Comparison of ENCODE assay signal across 1 cellular context in the genomic region with DNA sequence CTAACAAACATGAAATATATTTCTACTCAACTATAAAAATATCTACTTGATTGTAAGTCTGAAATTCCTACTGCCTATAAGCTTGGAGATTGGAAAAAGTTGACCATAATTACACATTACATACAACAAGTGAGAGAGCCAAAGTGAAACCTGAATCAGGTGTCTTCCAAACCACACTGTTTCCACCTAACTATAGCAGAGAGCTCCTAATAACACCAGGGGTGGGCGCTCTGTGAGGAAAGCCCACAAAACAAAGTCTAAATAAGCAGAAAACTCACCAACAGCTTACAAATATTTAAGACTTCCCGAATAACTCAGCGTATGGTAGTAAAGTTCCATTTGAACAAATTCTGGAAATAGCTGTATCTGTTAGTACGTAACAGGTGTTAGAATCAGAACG.
TF ChIP-seq lines count a peak whose summit lies in the region.

No MANE protein-coding gene starts in this region.

TF ChIP-seq in GM23338, 12 proteins besides CTCF, POLR2A, EP300 and RAD21:
- TF ChIP-seq, protein P1, sequence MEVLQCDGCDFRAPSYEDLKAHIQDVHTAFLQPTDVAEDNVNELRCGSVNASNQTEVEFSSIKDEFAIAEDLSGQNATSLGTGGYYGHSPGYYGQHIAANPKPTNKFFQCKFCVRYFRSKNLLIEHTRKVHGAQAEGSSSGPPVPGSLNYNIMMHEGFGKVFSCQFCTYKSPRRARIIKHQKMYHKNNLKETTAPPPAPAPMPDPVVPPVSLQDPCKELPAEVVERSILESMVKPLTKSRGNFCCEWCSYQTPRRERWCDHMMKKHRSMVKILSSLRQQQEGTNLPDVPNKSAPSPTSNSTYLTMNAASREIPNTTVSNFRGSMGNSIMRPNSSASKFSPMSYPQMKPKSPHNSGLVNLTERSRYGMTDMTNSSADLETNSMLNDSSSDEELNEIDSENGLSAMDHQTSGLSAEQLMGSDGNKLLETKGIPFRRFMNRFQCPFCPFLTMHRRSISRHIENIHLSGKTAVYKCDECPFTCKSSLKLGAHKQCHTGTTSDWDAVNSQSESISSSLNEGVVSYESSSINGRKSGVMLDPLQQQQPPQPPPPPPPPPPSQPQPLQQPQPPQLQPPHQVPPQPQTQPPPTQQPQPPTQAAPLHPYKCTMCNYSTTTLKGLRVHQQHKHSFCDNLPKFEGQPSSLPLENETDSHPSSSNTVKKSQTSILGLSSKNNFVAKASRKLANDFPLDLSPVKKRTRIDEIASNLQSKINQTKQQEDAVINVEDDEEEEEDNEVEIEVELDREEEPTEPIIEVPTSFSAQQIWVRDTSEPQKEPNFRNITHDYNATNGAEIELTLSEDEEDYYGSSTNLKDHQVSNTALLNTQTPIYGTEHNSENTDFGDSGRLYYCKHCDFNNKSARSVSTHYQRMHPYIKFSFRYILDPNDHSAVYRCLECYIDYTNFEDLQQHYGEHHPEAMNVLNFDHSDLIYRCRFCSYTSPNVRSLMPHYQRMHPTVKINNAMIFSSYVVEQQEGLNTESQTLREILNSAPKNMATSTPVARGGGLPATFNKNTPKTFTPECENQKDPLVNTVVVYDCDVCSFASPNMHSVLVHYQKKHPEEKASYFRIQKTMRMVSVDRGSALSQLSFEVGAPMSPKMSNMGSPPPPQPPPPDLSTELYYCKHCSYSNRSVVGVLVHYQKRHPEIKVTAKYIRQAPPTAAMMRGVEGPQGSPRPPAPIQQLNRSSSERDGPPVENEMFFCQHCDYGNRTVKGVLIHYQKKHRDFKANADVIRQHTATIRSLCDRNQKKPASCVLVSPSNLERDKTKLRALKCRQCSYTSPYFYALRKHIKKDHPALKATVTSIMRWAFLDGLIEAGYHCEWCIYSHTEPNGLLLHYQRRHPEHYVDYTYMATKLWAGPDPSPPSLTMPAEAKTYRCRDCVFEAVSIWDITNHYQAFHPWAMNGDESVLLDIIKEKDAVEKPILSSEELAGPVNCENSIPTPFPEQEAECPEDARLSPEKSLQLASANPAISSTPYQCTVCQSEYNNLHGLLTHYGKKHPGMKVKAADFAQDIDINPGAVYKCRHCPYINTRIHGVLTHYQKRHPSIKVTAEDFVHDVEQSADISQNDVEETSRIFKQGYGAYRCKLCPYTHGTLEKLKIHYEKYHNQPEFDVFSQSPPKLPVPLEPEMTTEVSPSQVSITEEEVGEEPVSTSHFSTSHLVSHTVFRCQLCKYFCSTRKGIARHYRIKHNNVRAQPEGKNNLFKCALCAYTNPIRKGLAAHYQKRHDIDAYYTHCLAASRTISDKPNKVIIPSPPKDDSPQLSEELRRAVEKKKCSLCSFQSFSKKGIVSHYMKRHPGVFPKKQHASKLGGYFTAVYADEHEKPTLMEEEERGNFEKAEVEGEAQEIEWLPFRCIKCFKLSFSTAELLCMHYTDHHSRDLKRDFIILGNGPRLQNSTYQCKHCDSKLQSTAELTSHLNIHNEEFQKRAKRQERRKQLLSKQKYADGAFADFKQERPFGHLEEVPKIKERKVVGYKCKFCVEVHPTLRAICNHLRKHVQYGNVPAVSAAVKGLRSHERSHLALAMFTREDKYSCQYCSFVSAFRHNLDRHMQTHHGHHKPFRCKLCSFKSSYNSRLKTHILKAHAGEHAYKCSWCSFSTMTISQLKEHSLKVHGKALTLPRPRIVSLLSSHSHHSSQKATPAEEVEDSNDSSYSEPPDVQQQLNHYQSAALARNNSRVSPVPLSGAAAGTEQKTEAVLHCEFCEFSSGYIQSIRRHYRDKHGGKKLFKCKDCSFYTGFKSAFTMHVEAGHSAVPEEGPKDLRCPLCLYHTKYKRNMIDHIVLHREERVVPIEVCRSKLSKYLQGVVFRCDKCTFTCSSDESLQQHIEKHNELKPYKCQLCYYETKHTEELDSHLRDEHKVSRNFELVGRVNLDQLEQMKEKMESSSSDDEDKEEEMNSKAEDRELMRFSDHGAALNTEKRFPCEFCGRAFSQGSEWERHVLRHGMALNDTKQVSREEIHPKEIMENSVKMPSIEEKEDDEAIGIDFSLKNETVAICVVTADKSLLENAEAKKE (CRISPR knock-in tag; IDR thresholded peaks at IDR 0.05), result no peak
- TF ChIP-seq ZNF331 (CRISPR knock-in tag; IDR thresholded peaks at IDR 0.05; ENCODE audit: low read depth) (no peak), CREB1 (CRISPR knock-in tag; IDR thresholded peaks at IDR 0.05; ENCODE audit: low read depth) (no peak), NANOG (IDR thresholded peaks at IDR 0.05; ENCODE audit: borderline replicate concordance) (no peak), ZNF114 (CRISPR knock-in tag; IDR thresholded peaks at IDR 0.05) (no peak), JUNB (IDR thresholded peaks at IDR 0.05; ENCODE audit: unreplicated experiment) (no peak), EZH2phosphoT487 (IDR thresholded peaks at IDR 0.05; ENCODE audit: unreplicated experiment) (no peak), EZH2 (IDR thresholded peaks at IDR 0.05; ENCODE audit: low read depth, unreplicated experiment) (no peak), STAT1 (IDR thresholded peaks at IDR 0.05; ENCODE audit: unreplicated experiment) (no peak), ETS1 (IDR thresholded peaks at IDR 0.05) (no peak), POLR2AphosphoS5 (IDR thresholded peaks at IDR 0.05; ENCODE audit: low read depth) (no peak), REST (IDR thresholded peaks at IDR 0.05; ENCODE audit: unreplicated experiment) (no peak)
